27 cellular contexts compared by ENCODE assay signal in genomic region chr7:95929710-95930295, GRCh38.
"Had no signal": no experiment of that assay in that cellular context is flagged by ENCODE, and none has a peak within 500 bp of the region (broad histone marks: within the 10 kb centered on the region; RNA-seq: fewer than 3 reads in every experiment).

No MANE protein-coding gene starts in this region.

- FAIRE-seq: endothelial cell of umbilical vein had no signal

- H3K4me3 ChIP-seq: esophagus muscularis mucosa, gastroesophageal sphincter, heart left ventricle, hepatocyte, left lung, mucosa of descending colon, prostate gland, sigmoid colon, stomach, thyroid gland had no signal

- H3K4me1 ChIP-seq: esophagus muscularis mucosa, foreskin keratinocyte, gastroesophageal sphincter, left lung, prostate gland, sigmoid colon, thyroid gland had no signal

- H3K27ac Mint-ChIP-seq: mesothelial cell of epicardium; naive B cell; natural killer cell treated with Interleukin-12 subunit alpha and Interleukin-12 subunit beta and Interleukin-15 and Interleukin-18, amount 100 ng/mL, for 72 hours; stimulated activated effector memory CD8-positive, alpha-beta T cell treated with anti-CD3 and anti-CD28 coated beads, Interleukin-12 subunit alpha, Interleukin-12 subunit beta, amount 100 ng/mL, for 72 hours; type B pancreatic cell had no signal

- H3K27me3 Mint-ChIP-seq: type B pancreatic cell had no signal

- H3K4me3 Mint-ChIP-seq: mesothelial cell of epicardium; naive B cell; natural killer cell treated with Interleukin-12 subunit alpha and Interleukin-12 subunit beta and Interleukin-15 and Interleukin-18, amount 100 ng/mL, for 72 hours; neural crest cell; stimulated activated effector memory CD8-positive, alpha-beta T cell treated with anti-CD3 and anti-CD28 coated beads, Interleukin-12 subunit alpha, Interleukin-12 subunit beta, amount 100 ng/mL, for 72 hours; type B pancreatic cell had no signal

- H3K9me3 ChIP-seq: esophagus muscularis mucosa, gastroesophageal sphincter, heart left ventricle, left lung, mucosa of descending colon, neutrophil, prostate gland, sigmoid colon, stomach, thyroid gland had no signal

- H3K36me3 Mint-ChIP-seq: mesothelial cell of epicardium; naive B cell; natural killer cell treated with Interleukin-12 subunit alpha and Interleukin-12 subunit beta and Interleukin-15 and Interleukin-18, amount 100 ng/mL, for 72 hours; stimulated activated effector memory CD8-positive, alpha-beta T cell treated with anti-CD3 and anti-CD28 coated beads, Interleukin-12 subunit alpha, Interleukin-12 subunit beta, amount 100 ng/mL, for 72 hours; type B pancreatic cell had no signal

- H3K4me1 Mint-ChIP-seq: mesothelial cell of epicardium; naive B cell; neural crest cell; stimulated activated effector memory CD8-positive, alpha-beta T cell treated with anti-CD3 and anti-CD28 coated beads, Interleukin-12 subunit alpha, Interleukin-12 subunit beta, amount 100 ng/mL, for 72 hours had no signal

- H3K36me3 ChIP-seq: esophagus muscularis mucosa, gastroesophageal sphincter, heart left ventricle, left lung, neutrophil, prostate gland, sigmoid colon, stomach, thyroid gland had no signal

- H3K9me3 Mint-ChIP-seq: mesothelial cell of epicardium; naive B cell; natural killer cell treated with Interleukin-12 subunit alpha and Interleukin-12 subunit beta and Interleukin-15 and Interleukin-18, amount 100 ng/mL, for 72 hours; neural crest cell; stimulated activated effector memory CD8-positive, alpha-beta T cell treated with anti-CD3 and anti-CD28 coated beads, Interleukin-12 subunit alpha, Interleukin-12 subunit beta, amount 100 ng/mL, for 72 hours; type B pancreatic cell had no signal

- H3K27ac ChIP-seq: esophagus muscularis mucosa, foreskin keratinocyte, gastroesophageal sphincter, heart left ventricle, hepatocyte, left lung, neutrophil, prostate gland, sigmoid colon, stomach, thyroid gland had no signal

- DNase-seq: dermis blood vessel endothelial cell; effector memory CD4-positive, alpha-beta T cell; foreskin keratinocyte; heart left ventricle; left cardiac atrium; left lung; mesenchymal stem cell; mucosa of descending colon; naive B cell; right cardiac atrium; sigmoid colon; stimulated activated CD4-positive, alpha-beta T cell treated with anti-CD3 and anti-CD28 coated beads, Interleukin-2, amount 100 ng/mL, for 24 hours; stimulated activated CD4-positive, alpha-beta T cell treated with anti-CD3 and anti-CD28 coated beads, Interleukin-4, amount 100 ng/mL, for 24 hours; stimulated activated naive CD4-positive, alpha-beta T cell treated with Interleukin-2 at 50 U/mL for 16 hours; stomach; thyroid gland had no signal

- ATAC-seq: foreskin keratinocyte; gastroesophageal sphincter; heart left ventricle; left cardiac atrium; left lung; mucosa of descending colon; natural killer cell treated with Interleukin-12 subunit alpha and Interleukin-12 subunit beta and Interleukin-15 and Interleukin-18, amount 100 ng/mL, for 72 hours; right cardiac atrium; stimulated activated effector memory CD8-positive, alpha-beta T cell treated with anti-CD3 and anti-CD28 coated beads, Interleukin-12 subunit alpha, Interleukin-12 subunit beta, amount 100 ng/mL, for 72 hours had no signal

- H3K27me3 ChIP-seq: esophagus muscularis mucosa, gastroesophageal sphincter, heart left ventricle, hepatocyte, left lung, sigmoid colon, stomach, thyroid gland had no signal
